24 cellular contexts compared by ENCODE assay signal in the genomic region with DNA sequence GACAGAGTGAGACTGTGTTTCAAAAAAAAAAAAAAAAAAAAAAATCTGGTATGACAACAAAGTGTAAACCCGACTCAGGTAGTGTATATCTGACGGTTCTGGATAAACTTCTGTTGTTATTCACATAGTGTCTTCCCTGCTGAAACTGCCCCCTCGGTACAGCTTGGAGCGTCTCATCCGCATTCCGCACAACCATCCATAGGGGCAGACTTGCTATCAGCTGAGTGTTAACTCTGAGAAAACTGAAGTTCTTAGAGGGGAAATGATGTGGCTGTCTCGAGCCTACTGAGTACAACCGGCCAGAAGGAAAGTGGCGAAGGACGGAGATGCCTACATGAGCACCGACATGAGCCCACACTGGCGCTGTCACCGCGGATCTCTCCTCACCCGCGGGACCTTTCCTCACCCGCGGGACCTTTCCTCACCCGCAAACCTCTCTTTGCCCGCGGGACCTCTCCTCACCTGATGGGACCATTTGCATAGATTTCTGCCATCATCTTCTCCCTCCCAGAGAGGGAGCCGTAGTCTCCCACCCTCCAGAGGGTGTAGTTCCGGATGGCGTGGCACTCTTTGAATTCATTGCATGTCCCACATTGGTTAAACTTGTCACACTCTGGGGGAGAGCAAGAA. TPM values are rescaled to one million over a fixed set of nuclear protein-coding genes. Genes with fewer than 3 reads are reported as not detected.
DNase-seq lines count a peak whose midpoint lies in the region; ATAC-seq lines count a peak whose summit lies in the region.
"Had no signal": no experiment of that assay in that cellular context is flagged by ENCODE, and none has a peak within 500 bp of the region (broad histone marks: within the 10 kb centered on the region; RNA-seq: fewer than 3 reads in every experiment).

No MANE protein-coding gene starts in this region.

- peak overlapping the region; percentile 55 for H3K27ac Mint-ChIP-seq in dendritic cell treated with granulocyte-macrophage colony-stimulating factor and Interleukin-4, amounts not matched to agents 40 ng/mL and 50 ng/mL, for 4 days
- peak overlapping the region; percentile 30 for H3K27ac Mint-ChIP-seq in stimulated activated effector memory CD8-positive, alpha-beta T cell treated with anti-CD3 and anti-CD28 coated beads, Interleukin-12 subunit alpha, Interleukin-12 subunit beta, amount 100 ng/mL, for 72 hours
- H3K27ac Mint-ChIP-seq in T-helper 17 cell, result no peak overlapping the region
- H3K27ac Mint-ChIP-seq: activated CD4-positive, alpha-beta memory T cell treated with anti-CD3 and anti-CD28 coated beads for 36 hours had no signal

- no peak overlapping the region for H3K4me3 ChIP-seq in NT2/D1 (ENCODE audit: insufficient read length, low read depth)
- H3K4me3 ChIP-seq: mucosa of descending colon, thoracic aorta had no signal

- no peaks in the 10 kb centered on the region for H3K4me1 ChIP-seq in NT2/D1 (ENCODE audit: insufficient read depth, insufficient read length)

- H3K4me1 Mint-ChIP-seq in dendritic cell treated with granulocyte-macrophage colony-stimulating factor and Interleukin-4, amounts not matched to agents 40 ng/mL and 50 ng/mL, for 4 days (ENCODE audit: low read depth), result peaks cover 63% of the 10 kb centered on the region
- H3K4me1 Mint-ChIP-seq in stimulated activated effector memory CD8-positive, alpha-beta T cell treated with anti-CD3 and anti-CD28 coated beads, Interleukin-12 subunit alpha, Interleukin-12 subunit beta, amount 100 ng/mL, for 72 hours, result peaks cover 15% of the 10 kb centered on the region
- H3K4me1 Mint-ChIP-seq in T-helper 17 cell, result no peaks in the 10 kb centered on the region

- peak; percentile 16 for DNase-seq in DMS 273 (lab: John Stamatoyannopoulos, UW; ENCODE audit: unreplicated experiment)
- DNase-seq in DMS 273 treated with DMSO at 0.1 percent for 48 hours (lab: John Stamatoyannopoulos, UW), result no peak
- no peak for DNase-seq in NT2/D1 (ENCODE audit: low read depth, low spot score)
- no peak for DNase-seq in stimulated activated effector memory CD8-positive, alpha-beta T cell treated with anti-CD3 and anti-CD28 coated beads, Interleukin-12 subunit alpha, Interleukin-12 subunit beta, amount 100 ng/mL, for 72 hours (ENCODE audit: low spot score in 2 of 2)
- no peak for DNase-seq in AG08395 (ENCODE audit: low spot score)
- no peak for DNase-seq in substantia nigra (lab: John Stamatoyannopoulos, UW)
- no peak for DNase-seq in T-helper 17 cell
- DNase-seq: activated CD4-positive, alpha-beta memory T cell treated with anti-CD3 and anti-CD28 coated beads for 36 hours; activated CD4-positive, CD25-positive, alpha-beta regulatory T cell; activated naive CD4-positive, alpha-beta T cell treated with Interleukin-2 at 50 U/mL for 16 hours; activated T-cell treated with anti-CD3 and anti-CD28 coated beads for 4 hours; DMS79 treated with DMSO at 0.1 percent for 48 hours; effector CD4-positive, alpha-beta T cell; hypothalamus; MM.1S; NCI-H1417 treated with DMSO at 0.1 percent for 48 hours; NCI-H524; RPMI8226 had no signal

- H3K9ac ChIP-seq in NT2/D1 (ENCODE audit: insufficient read length, low read depth), result peak overlapping the region; percentile 32

- no peak for ATAC-seq in stimulated activated effector memory CD8-positive, alpha-beta T cell treated with anti-CD3 and anti-CD28 coated beads, Interleukin-12 subunit alpha, Interleukin-12 subunit beta, amount 100 ng/mL, for 72 hours
- ATAC-seq in T-helper 17 cell, result no peak
- ATAC-seq: esophagus mucosa, mucosa of descending colon had no signal

- H3K9me3 ChIP-seq in NT2/D1 (ENCODE audit: insufficient read depth, low read length) (no peaks in the 10 kb centered on the region), T-helper 17 cell (ENCODE audit: control insufficient read depth, low read length, poor library complexity, severe bottlenecking) (no peaks in the 10 kb centered on the region)
- H3K9me3 ChIP-seq: mucosa of descending colon, thoracic aorta had no signal

- no peak overlapping the region for H3K27ac ChIP-seq in substantia nigra (ENCODE audit: low read depth, low read length, poor library complexity, severe bottlenecking)
- H3K27ac ChIP-seq: thoracic aorta had no signal

- intact Hi-C loops in dendritic cell treated with granulocyte-macrophage colony-stimulating factor and Interleukin-4, amounts not matched to agents 40 ng/mL and 50 ng/mL, for 4 days (cut with micrococcal nuclease), result no loop called here

- no peaks in the 10 kb centered on the region for H3K27me3 Mint-ChIP-seq in dendritic cell treated with granulocyte-macrophage colony-stimulating factor and Interleukin-4, amounts not matched to agents 40 ng/mL and 50 ng/mL, for 4 days
- H3K27me3 Mint-ChIP-seq in T-helper 17 cell, result no peaks in the 10 kb centered on the region
- H3K27me3 Mint-ChIP-seq: activated CD4-positive, alpha-beta memory T cell treated with anti-CD3 and anti-CD28 coated beads for 36 hours; central memory CD8-positive, alpha-beta T cell had no signal

- no peaks in the 10 kb centered on the region for H3K9me3 Mint-ChIP-seq in dendritic cell treated with granulocyte-macrophage colony-stimulating factor and Interleukin-4, amounts not matched to agents 40 ng/mL and 50 ng/mL, for 4 days
- no peaks in the 10 kb centered on the region for H3K9me3 Mint-ChIP-seq in stimulated activated effector memory CD8-positive, alpha-beta T cell treated with anti-CD3 and anti-CD28 coated beads, Interleukin-12 subunit alpha, Interleukin-12 subunit beta, amount 100 ng/mL, for 72 hours
- H3K9me3 Mint-ChIP-seq: activated CD4-positive, alpha-beta memory T cell treated with anti-CD3 and anti-CD28 coated beads for 36 hours; central memory CD8-positive, alpha-beta T cell had no signal

- peaks cover 100% of the 10 kb centered on the region for H3K36me3 Mint-ChIP-seq in dendritic cell treated with granulocyte-macrophage colony-stimulating factor and Interleukin-4, amounts not matched to agents 40 ng/mL and 50 ng/mL, for 4 days (ENCODE audit: low read depth)
- peaks cover 83% of the 10 kb centered on the region for H3K36me3 Mint-ChIP-seq in stimulated activated effector memory CD8-positive, alpha-beta T cell treated with anti-CD3 and anti-CD28 coated beads, Interleukin-12 subunit alpha, Interleukin-12 subunit beta, amount 100 ng/mL, for 72 hours
- peaks cover 7% of the 10 kb centered on the region for H3K36me3 Mint-ChIP-seq in T-helper 17 cell (ENCODE audit: low read depth)

- no peaks in the 10 kb centered on the region for H3K27me3 ChIP-seq in NT2/D1 (ENCODE audit: insufficient read depth, insufficient read length)

- peaks cover 87% of the 10 kb centered on the region for H3K36me3 ChIP-seq in NT2/D1 (ENCODE audit: insufficient read depth, insufficient read length, low read length)

- H3K4me3 Mint-ChIP-seq in dendritic cell treated with granulocyte-macrophage colony-stimulating factor and Interleukin-4, amounts not matched to agents 40 ng/mL and 50 ng/mL, for 4 days, result no peak overlapping the region
- no peak overlapping the region for H3K4me3 Mint-ChIP-seq in stimulated activated effector memory CD8-positive, alpha-beta T cell treated with anti-CD3 and anti-CD28 coated beads, Interleukin-12 subunit alpha, Interleukin-12 subunit beta, amount 100 ng/mL, for 72 hours
- H3K4me3 Mint-ChIP-seq in T-helper 17 cell, result no peak overlapping the region
- H3K4me3 Mint-ChIP-seq: activated CD4-positive, alpha-beta memory T cell treated with anti-CD3 and anti-CD28 coated beads for 36 hours; central memory CD8-positive, alpha-beta T cell had no signal

RNA-seq across cellular contexts. Expression of a gene that starts 9.8 kb away (rescaled TPM):
- 10 to 100 TPM; 27.4 to 30.1 TPM for total RNA-seq in T-helper 17 cell

RNA-seq across cellular contexts. Expression of a gene that starts 16.2 kb away (rescaled TPM):
- 10 to 100 TPM; 71.0 to 82.3 TPM for total RNA-seq in T-helper 17 cell

RNA-seq across cellular contexts. Expression of a gene that starts 22.0 kb away (rescaled TPM):
- total RNA-seq in T-helper 17 cell, result 100 to 1,000 TPM in 1 of 2 donors, 10 to 100 TPM in 1; 14.0 to 483 TPM
- total RNA-seq: activated CD4-positive, alpha-beta memory T cell treated with anti-CD3 and anti-CD28 coated beads for 36 hours; esophagus mucosa; mucosa of descending colon; pulmonary artery endothelial cell had no signal

RNA-seq across cellular contexts. Expression of a gene that starts 34.9 kb away (rescaled TPM):
- 10 to 100 TPM; 57.8 to 84.0 TPM for total RNA-seq in T-helper 17 cell

RNA-seq across cellular contexts. Expression of a gene that starts 45.3 kb away (rescaled TPM):
- total RNA-seq in T-helper 17 cell, result 10 to 100 TPM; 53.8 to 72.6 TPM
